Comparison of ENCODE assay signal across 16 cellular contexts in genomic region chr17:82219083-82219482, GRCh38.
"Had no signal": no experiment of that assay in that cellular context is flagged by ENCODE, and none has a peak within 500 bp of the region (broad histone marks: within the 10 kb centered on the region; RNA-seq: fewer than 3 reads in every experiment).

No MANE protein-coding gene starts in this region.

- H3K4me1 Mint-ChIP-seq: brain, neural crest cell had no signal

- H3K4me3 Mint-ChIP-seq: activated naive CD8-positive, alpha-beta T cell treated with anti-CD3 and anti-CD28 coated beads, Interleukin-2, amount 10 ng/mL, durations not matched to agents 7 days and 5 days; activated T-cell treated with anti-CD3 and anti-CD28 coated beads, Interleukin-2, amount 50 U/mL, for 72 hours; brain; central memory CD8-positive, alpha-beta T cell; neural crest cell; T-helper 17 cell had no signal

- DNase-seq: activated CD4-positive, alpha-beta T cell treated with anti-CD3 and anti-CD28 coated beads, Interleukin-2, amount 50 U/mL, for 48 hours; activated naive CD8-positive, alpha-beta T cell treated with anti-CD3 and anti-CD28 coated beads, Interleukin-2, amount 10 ng/mL, durations not matched to agents 7 days and 5 days; activated T-cell treated with anti-CD3 and anti-CD28 coated beads, Interleukin-2, amount 50 U/mL, for 72 hours; cortex of kidney; effector memory CD4-positive, alpha-beta T cell; foreskin keratinocyte; stimulated activated CD4-positive, alpha-beta T cell treated with anti-CD3 and anti-CD28 coated beads, Interleukin-2, amount 100 ng/mL, for 48 hours; stimulated activated naive CD4-positive, alpha-beta T cell treated with Interleukin-2 at 50 U/mL for 16 hours; substantia nigra; T-helper 17 cell; WERI-Rb-1 had no signal

- H3K27ac ChIP-seq: foreskin keratinocyte, tibial nerve, vagina, WERI-Rb-1 had no signal

- H3K4me3 ChIP-seq: tibial nerve, vagina had no signal

- H3K27ac Mint-ChIP-seq: activated naive CD8-positive, alpha-beta T cell treated with anti-CD3 and anti-CD28 coated beads, Interleukin-2, amount 10 ng/mL, durations not matched to agents 7 days and 5 days; activated T-cell treated with anti-CD3 and anti-CD28 coated beads, Interleukin-2, amount 50 U/mL, for 72 hours; T-helper 17 cell had no signal

- ATAC-seq: activated T-cell treated with anti-CD3 and anti-CD28 coated beads, Interleukin-2, amount 50 U/mL, for 72 hours; foreskin keratinocyte; T-helper 17 cell had no signal

- H3K9me3 ChIP-seq: tibial nerve, vagina had no signal

- H3K27me3 ChIP-seq: foreskin keratinocyte, tibial nerve, vagina had no signal

- H3K36me3 Mint-ChIP-seq: activated naive CD8-positive, alpha-beta T cell treated with anti-CD3 and anti-CD28 coated beads, Interleukin-2, amount 10 ng/mL, durations not matched to agents 7 days and 5 days; brain had no signal

- H3K36me3 ChIP-seq: tibial nerve, vagina, WERI-Rb-1 had no signal

- H3K9me3 Mint-ChIP-seq: activated naive CD8-positive, alpha-beta T cell treated with anti-CD3 and anti-CD28 coated beads, Interleukin-2, amount 10 ng/mL, durations not matched to agents 7 days and 5 days; activated T-cell treated with anti-CD3 and anti-CD28 coated beads, Interleukin-2, amount 50 U/mL, for 72 hours; central memory CD8-positive, alpha-beta T cell; neural crest cell had no signal

- H3K27me3 Mint-ChIP-seq: brain; central memory CD8-positive, alpha-beta T cell; T-helper 17 cell had no signal
